Comparison of ENCODE assay signal across 13 cellular contexts in genomic region chr2:106195456-106195855, GRCh38. TPM values are rescaled to one million over a fixed set of nuclear protein-coding genes. Genes with fewer than 3 reads are reported as not detected.
A peak's percentile ranks its signal among the peaks of the same experiment; 100 is the strongest.
DNase-seq lines count a peak whose midpoint lies in the region; FAIRE-seq and TF ChIP-seq lines count a peak whose summit lies in the region.
"Had no signal": no experiment of that assay in that cellular context is flagged by ENCODE, and none has a peak within 500 bp of the region (broad histone marks: within the 10 kb centered on the region; RNA-seq: fewer than 3 reads in every experiment).

No MANE protein-coding gene starts in this region.

- 90 to 97% methylated on average over 6 of the region's 6 CpGs for WGBS in endodermal cell (ENCODE audit: insufficient coverage in 1 of 2, insufficient read length in 1 of 2), 2 experiments
- WGBS in small intestine, 3 donors: 87 to 93% (median 89%) methylated on average over 6 of the region's 6 CpGs

- H3K4me3 ChIP-seq in OCI-LY7 (ENCODE audit: low read depth, low read length, poor library complexity, severe bottlenecking): no peak overlapping the region
- H3K4me3 ChIP-seq in endodermal cell (ENCODE audit: low read length): peak overlapping the region; percentile 85
- no peak overlapping the region for H3K4me3 ChIP-seq in skeletal muscle satellite cell (ENCODE audit: low read length)
- H3K4me3 ChIP-seq in small intestine (ENCODE audit: low read depth in 1 of 2, low read length in 2 of 2): no peak overlapping the region

- H3K27ac Mint-ChIP-seq in activated naive CD4-positive, alpha-beta T cell treated with anti-CD3 and anti-CD28 coated beads for 36 hours: no peak overlapping the region
- H3K27ac Mint-ChIP-seq in endodermal cell: no peak overlapping the region

- no peak overlapping the region for H3K9ac ChIP-seq in endodermal cell (ENCODE audit: extremely low read depth, low read length, poor library complexity, severe bottlenecking)
- no peak overlapping the region for H3K9ac ChIP-seq in skeletal muscle satellite cell (ENCODE audit: low read depth, low read length)

- DNase-seq in activated naive CD4-positive, alpha-beta T cell treated with anti-CD3 and anti-CD28 coated beads for 36 hours: no peak
- DNase-seq in activated naive CD4-positive, alpha-beta T cell treated with Interleukin-2 at 50 U/mL for 16 hours: no peak
- DNase-seq in OCI-LY7 (ENCODE audit: low spot score): no peak
- DNase-seq in endodermal cell: no peak
- DNase-seq in NCI-H1092 (lab: John Stamatoyannopoulos, UW): no peak
- DNase-seq in small intestine: no peak
- no peak for DNase-seq in foreskin melanocyte
- DNase-seq: aorta, DMS79 treated with DMSO at 0.1 percent for 48 hours, Kasumi-1, NCI-H2081 treated with DMSO at 0.1 percent for 48 hours, retina had no signal

- no peak for TF ChIP-seq CTCF in OCI-LY7 (conservative IDR thresholded peaks at IDR 0.05; ENCODE audit: low read length)
- no peak for TF ChIP-seq CTCF in endodermal cell (conservative IDR thresholded peaks at IDR 0.05)

- CTCF ChIA-PET in activated naive CD4-positive, alpha-beta T cell treated with anti-CD3 and anti-CD28 coated beads for 36 hours (lab: Charles Lee): interaction anchor here (0.9 to 1.5 kb wide), 2 partner anchors 37 to 87 kb away, joined by 3 to 5 read pairs; no protein-coding TSS in a partner anchor
- CTCF ChIA-PET in OCI-LY7 (lab: Charles Lee; ENCODE audit: unreplicated experiment): no interaction called here

- H3K27me3 ChIP-seq in endodermal cell (ENCODE audit: control insufficient read depth, insufficient read depth, low read length, poor library complexity, severe bottlenecking) (no peaks in the 10 kb centered on the region), skeletal muscle satellite cell (ENCODE audit: control insufficient read depth, insufficient read depth, low read length) (no peaks in the 10 kb centered on the region), small intestine (ENCODE audit: control insufficient read depth in 2 of 2, insufficient read depth in 2 of 2, low read length in 2 of 2) (no peaks in the 10 kb centered on the region)

- H3K4me2 ChIP-seq in OCI-LY7 (ENCODE audit: low read length) (peak overlapping the region; percentile 66; the same call in 1 of the 2 replicates), skeletal muscle satellite cell (ENCODE audit: low read length) (peak overlapping the region; percentile 80)

- POLR2A ChIA-PET in OCI-LY7 (lab: Charles Lee): interaction anchor here (0.6 to 1.5 kb wide), 2 partner anchors 8 to 1762 kb away, joined by 5 to 6 read pairs; no protein-coding TSS in a partner anchor

- peaks cover 32% of the 10 kb centered on the region for H3K4me1 Mint-ChIP-seq in activated naive CD4-positive, alpha-beta T cell treated with anti-CD3 and anti-CD28 coated beads for 36 hours (ENCODE audit: low read depth)
- H3K4me1 Mint-ChIP-seq in endodermal cell: peaks cover 25% of the 10 kb centered on the region

- H4K20me1 ChIP-seq in OCI-LY7 (ENCODE audit: insufficient read depth, low read length): no peaks in the 10 kb centered on the region; the same call in 1 of the 2 replicates

- H2AFZ ChIP-seq in OCI-LY7 (ENCODE audit: low read length): no peak overlapping the region

- no peaks in the 10 kb centered on the region for H3K27me3 Mint-ChIP-seq in activated naive CD4-positive, alpha-beta T cell treated with anti-CD3 and anti-CD28 coated beads for 36 hours (ENCODE audit: low read depth)
- H3K27me3 Mint-ChIP-seq in endodermal cell (ENCODE audit: insufficient read depth): no peaks in the 10 kb centered on the region

- H3K9me3 Mint-ChIP-seq in activated naive CD4-positive, alpha-beta T cell treated with anti-CD3 and anti-CD28 coated beads for 36 hours: no peaks in the 10 kb centered on the region
- no peaks in the 10 kb centered on the region for H3K9me3 Mint-ChIP-seq in endodermal cell

- H3K4me3 Mint-ChIP-seq in activated naive CD4-positive, alpha-beta T cell treated with anti-CD3 and anti-CD28 coated beads for 36 hours: peak overlapping the region; percentile 86
- peak overlapping the region; percentile 75 for H3K4me3 Mint-ChIP-seq in endodermal cell

- no peaks in the 10 kb centered on the region for H3K9me2 ChIP-seq in OCI-LY7 (ENCODE audit: insufficient read depth, low read length)

- intact Hi-C loops in activated naive CD4-positive, alpha-beta T cell treated with anti-CD3 and anti-CD28 coated beads for 36 hours (cut with micrococcal nuclease): loop anchor here (2.0 to 10.0 kb wide), 2 partner anchors 449 to 1161 kb away; partner anchors contain the start of gene MRPS9
- intact Hi-C loops in OCI-LY7 (cut with micrococcal nuclease; ENCODE audit: unreplicated experiment): loop anchor here (10.0 kb wide), 1 partner anchor 861 kb away; the partner anchor contains the start of gene C2orf49

- H3K36me3 ChIP-seq in OCI-LY7 (ENCODE audit: insufficient read depth, low read length) (no peaks in the 10 kb centered on the region), endodermal cell (ENCODE audit: control insufficient read depth, insufficient read depth, low read length) (no peaks in the 10 kb centered on the region), skeletal muscle satellite cell (ENCODE audit: insufficient read depth, low read length) (no peaks in the 10 kb centered on the region), small intestine (ENCODE audit: control insufficient read depth in 2 of 2, insufficient read depth in 2 of 2, low read length in 2 of 2) (no peaks in the 10 kb centered on the region)

- H3K4me1 ChIP-seq in OCI-LY7 (ENCODE audit: insufficient read depth, low read length, poor library complexity, severe bottlenecking): peaks cover 14% of the 10 kb centered on the region
- H3K4me1 ChIP-seq in endodermal cell (ENCODE audit: control insufficient read depth, insufficient read depth, low read length): no peaks in the 10 kb centered on the region
- H3K4me1 ChIP-seq in skeletal muscle satellite cell (ENCODE audit: control insufficient read depth, insufficient read depth, low read length): peaks cover 18% of the 10 kb centered on the region
- H3K4me1 ChIP-seq in small intestine (ENCODE audit: control insufficient read depth in 2 of 2, insufficient read depth in 1 of 2, low read depth in 1 of 2, low read length in 1 of 2): peaks cover 0 to 2% of the 10 kb centered on the region in 2 donors

- H3K27ac ChIP-seq in OCI-LY7 (ENCODE audit: low read depth, low read length, poor library complexity, severe bottlenecking) (no peak overlapping the region), endodermal cell (ENCODE audit: low read depth, low read length) (no peak overlapping the region), small intestine (ENCODE audit: low read depth in 1 of 2, low read length in 1 of 2) (no peak overlapping the region)

- H3K9me3 ChIP-seq in OCI-LY7 (ENCODE audit: low read length): no peaks in the 10 kb centered on the region
- H3K9me3 ChIP-seq in endodermal cell (ENCODE audit: control insufficient read depth, low read length): no peaks in the 10 kb centered on the region
- H3K9me3 ChIP-seq in skeletal muscle satellite cell (replicated peaks; ENCODE audit: low read length): no peaks in the 10 kb centered on the region
- no peaks in the 10 kb centered on the region for H3K9me3 ChIP-seq in small intestine (ENCODE audit: control insufficient read depth, low read depth)

- FAIRE-seq in small intestine (lab: Jason Lieb, UNC): no peak

- H3K36me3 Mint-ChIP-seq in activated naive CD4-positive, alpha-beta T cell treated with anti-CD3 and anti-CD28 coated beads for 36 hours (ENCODE audit: low read depth): peaks cover 5% of the 10 kb centered on the region
- H3K36me3 Mint-ChIP-seq in endodermal cell (ENCODE audit: low read depth): peaks cover 2% of the 10 kb centered on the region

- no peaks in the 10 kb centered on the region for H3K79me2 ChIP-seq in OCI-LY7 (ENCODE audit: insufficient read depth, low read depth, low read length)

- no TSS peak for BruUV-seq in OCI-LY7 (replicated peaks; lab: Mats Ljungman, UMichigan)

RNA-seq across cellular contexts. Expression of gene UXS1, which starts 1.4 kb away (rescaled TPM):
- total RNA-seq in activated naive CD4-positive, alpha-beta T cell treated with anti-CD3 and anti-CD28 coated beads for 36 hours: 10 to 100 TPM; 36.2 to 41.9 TPM
- 21.9 and 23.6 TPM in 2 replicates for total RNA-seq in OCI-LY7 (2014; rRNA removed; shearing (Covaris generic))
- total RNA-seq in OCI-LY7 (2022) (20.5 and 30.4 TPM in 2 replicates), endodermal cell (10 to 100 TPM; 43.0 to 44.6 TPM)
- 53.5 TPM for polyA plus RNA-seq in endodermal cell (2013, experiment 1 of 2)
- polyA plus RNA-seq in endodermal cell (2013, experiment 2 of 2): 50.5 TPM
- total RNA-seq in skeletal muscle satellite cell (2012; rRNA removed): 30.2 and 33.2 TPM in 2 replicates
- polyA plus RNA-seq in small intestine: 10 to 100 TPM in 1 of 3 donors, 1 to 10 TPM in 2; 5.1 to 16.3 (median 5.6) TPM
